ENCODE assay signal across 20 cellular contexts in the genomic region with DNA sequence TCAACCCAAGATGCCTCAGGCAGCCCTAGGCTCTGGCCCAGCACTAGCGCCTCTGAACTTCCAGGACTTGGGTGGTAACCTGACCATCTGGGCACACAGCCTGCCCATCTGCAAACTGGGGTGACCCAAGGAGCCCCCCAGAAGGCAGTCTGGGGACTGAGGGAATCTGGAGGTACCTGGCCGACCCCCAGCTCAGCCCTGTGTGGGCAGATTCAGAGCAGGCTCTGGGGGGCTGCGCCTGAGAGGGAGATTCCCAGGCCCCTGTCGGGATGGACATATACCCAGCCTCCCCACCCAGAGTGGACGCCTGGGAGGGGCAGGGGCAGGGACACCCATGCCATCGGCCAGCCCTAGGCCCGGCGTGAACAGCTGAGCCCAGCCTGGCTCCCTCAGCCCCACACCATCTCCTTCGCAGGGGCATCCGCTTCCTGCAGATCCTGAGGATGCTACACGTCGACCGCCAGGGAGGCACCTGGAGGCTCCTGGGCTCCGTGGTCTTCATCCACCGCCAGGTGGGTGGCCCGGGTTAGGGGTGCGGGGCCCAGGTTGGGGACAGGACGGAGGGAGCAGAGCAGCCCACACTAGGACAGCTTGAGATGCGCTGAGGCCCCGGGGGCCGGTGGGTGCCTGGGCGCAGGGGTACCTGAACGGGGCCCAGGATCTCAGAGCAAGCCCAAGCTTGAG.
"Had no signal": no experiment of that assay in that cellular context is flagged by ENCODE, and none has a peak within 500 bp of the region (broad histone marks: within the 10 kb centered on the region; RNA-seq: fewer than 3 reads in every experiment).

No MANE protein-coding gene starts in this region.

- H3K36me3 ChIP-seq: breast epithelium, gastroesophageal sphincter, transverse colon, uterus, WERI-Rb-1 had no signal

- H3K9ac ChIP-seq: parathyroid adenoma had no signal

- DNase-seq: activated CD4-positive, alpha-beta T cell treated with anti-CD3 and anti-CD28 coated beads for 1 hour; activated CD4-positive, alpha-beta T cell treated with anti-CD3 and anti-CD28 coated beads, Interleukin-2, amount 50 U/mL, for 1 hour; activated CD8-positive, alpha-beta T cell treated with anti-CD3 and anti-CD28 coated beads, Interleukin-2, amount 10 ng/mL, durations not matched to agents 7 days and 5 days; activated gamma-delta T cell treated with Interleukin-2 at 50 U/mL for 16 hours; nephron progenitor cell; nucleus accumbens; stimulated activated CD4-positive, alpha-beta T cell treated with anti-CD3 and anti-CD28 coated beads, Interleukin-1b, Interleukin-23, amount 100 ng/mL, for 48 hours; transverse colon; uterus; WERI-Rb-1 had no signal

- ATAC-seq: activated CD8-positive, alpha-beta T cell treated with anti-CD3 and anti-CD28 coated beads, Interleukin-2, amount 10 ng/mL, durations not matched to agents 7 days and 5 days; gastroesophageal sphincter; heart right ventricle; left lung; stimulated activated effector memory CD8-positive, alpha-beta T cell treated with anti-CD3 and anti-CD28 coated beads, Interleukin-12 subunit alpha, Interleukin-12 subunit beta, amount 100 ng/mL, for 72 hours had no signal

- H3K9me3 ChIP-seq: breast epithelium, gastroesophageal sphincter, heart right ventricle, left lung, transverse colon, uterus had no signal

- H3K27me3 Mint-ChIP-seq: activated naive CD4-positive, alpha-beta T cell treated with anti-CD3 and anti-CD28 coated beads, Interleukin-2, amount 50 U/mL, for 24 hours; memory B cell had no signal

- H3K4me1 Mint-ChIP-seq: activated naive CD4-positive, alpha-beta T cell treated with anti-CD3 and anti-CD28 coated beads, Interleukin-2, amount 50 U/mL, for 24 hours; memory B cell; stimulated activated effector memory CD8-positive, alpha-beta T cell treated with anti-CD3 and anti-CD28 coated beads, Interleukin-12 subunit alpha, Interleukin-12 subunit beta, amount 100 ng/mL, for 72 hours had no signal

- H2AFZ ChIP-seq: parathyroid adenoma had no signal

- H3K4me3 Mint-ChIP-seq: activated CD8-positive, alpha-beta T cell treated with anti-CD3 and anti-CD28 coated beads, Interleukin-2, amount 10 ng/mL, durations not matched to agents 7 days and 5 days; activated naive CD4-positive, alpha-beta T cell treated with anti-CD3 and anti-CD28 coated beads, Interleukin-2, amount 50 U/mL, for 24 hours; activated T-helper 1 cell treated with anti-CD3 and anti-CD28 coated beads, Interleukin-12 subunit alpha, Interleukin-12 subunit beta, Interleukin-2, Interleukin-4 antibody, amounts not matched to agents 30 ng/mL and 10 ng/mL and 1 ng/mL, durations not matched to agents 14 hours and 24 hours and 36 hours; memory B cell; nephron progenitor cell; stimulated activated effector memory CD8-positive, alpha-beta T cell treated with anti-CD3 and anti-CD28 coated beads, Interleukin-12 subunit alpha, Interleukin-12 subunit beta, amount 100 ng/mL, for 72 hours had no signal

- H3K27ac Mint-ChIP-seq: activated CD8-positive, alpha-beta T cell treated with anti-CD3 and anti-CD28 coated beads, Interleukin-2, amount 10 ng/mL, durations not matched to agents 7 days and 5 days; activated naive CD4-positive, alpha-beta T cell treated with anti-CD3 and anti-CD28 coated beads, Interleukin-2, amount 50 U/mL, for 24 hours; activated T-helper 1 cell treated with anti-CD3 and anti-CD28 coated beads, Interleukin-12 subunit alpha, Interleukin-12 subunit beta, Interleukin-2, Interleukin-4 antibody, amounts not matched to agents 30 ng/mL and 10 ng/mL and 1 ng/mL, durations not matched to agents 14 hours and 24 hours and 36 hours; memory B cell; nephron progenitor cell; stimulated activated effector memory CD8-positive, alpha-beta T cell treated with anti-CD3 and anti-CD28 coated beads, Interleukin-12 subunit alpha, Interleukin-12 subunit beta, amount 100 ng/mL, for 72 hours had no signal

- H3K27me3 ChIP-seq: breast epithelium, gastroesophageal sphincter, heart right ventricle, left lung, transverse colon, uterus had no signal

- H3K4me1 ChIP-seq: breast epithelium, gastroesophageal sphincter, heart right ventricle, left lung, parathyroid adenoma, uterus had no signal

- H3K4me3 ChIP-seq: breast epithelium, gastroesophageal sphincter, heart right ventricle, left lung, transverse colon, uterus had no signal

- H3K9me3 Mint-ChIP-seq: activated naive CD4-positive, alpha-beta T cell treated with anti-CD3 and anti-CD28 coated beads, Interleukin-2, amount 50 U/mL, for 24 hours; activated T-helper 1 cell treated with anti-CD3 and anti-CD28 coated beads, Interleukin-12 subunit alpha, Interleukin-12 subunit beta, Interleukin-2, Interleukin-4 antibody, amounts not matched to agents 30 ng/mL and 10 ng/mL and 1 ng/mL, durations not matched to agents 14 hours and 24 hours and 36 hours; memory B cell; nephron progenitor cell; stimulated activated effector memory CD8-positive, alpha-beta T cell treated with anti-CD3 and anti-CD28 coated beads, Interleukin-12 subunit alpha, Interleukin-12 subunit beta, amount 100 ng/mL, for 72 hours had no signal

- H3K27ac ChIP-seq: breast epithelium, epithelial cell of prostate, gastroesophageal sphincter, heart right ventricle, left lung, parathyroid adenoma, transverse colon, uterus, WERI-Rb-1 had no signal
